In genomic region chr12:96864335-96864734, GRCh38 we compare ENCODE assay signal across 38 cellular contexts.
"Had no signal": no experiment of that assay in that cellular context is flagged by ENCODE, and none has a peak within 500 bp of the region (broad histone marks: within the 10 kb centered on the region; RNA-seq: fewer than 3 reads in every experiment).

No MANE protein-coding gene starts in this region.

- H3K4me3 ChIP-seq: MG63, Peyer's patch, SJSA1 had no signal

- H3K9me3 Mint-ChIP-seq: activated CD4-positive, alpha-beta memory T cell treated with anti-CD3 and anti-CD28 coated beads, Interleukin-2, amount 10 ng/mL, durations not matched to agents 7 days and 5 days; activated naive CD8-positive, alpha-beta T cell treated with anti-CD3 and anti-CD28 coated beads for 36 hours; WTC11 had no signal

- H3K4me1 Mint-ChIP-seq: activated CD4-positive, alpha-beta memory T cell treated with anti-CD3 and anti-CD28 coated beads, Interleukin-2, amount 10 ng/mL, durations not matched to agents 7 days and 5 days; activated CD4-positive, alpha-beta T cell treated with anti-CD3 and anti-CD28 coated beads for 36 hours; activated CD8-positive, alpha-beta memory T cell treated with anti-CD3 and anti-CD28 coated beads, Interleukin-2, amount 10 ng/mL, durations not matched to agents 7 days and 5 days; activated naive CD8-positive, alpha-beta T cell treated with anti-CD3 and anti-CD28 coated beads for 36 hours had no signal

- H3K36me3 Mint-ChIP-seq: activated CD8-positive, alpha-beta memory T cell treated with anti-CD3 and anti-CD28 coated beads, Interleukin-2, amount 10 ng/mL, durations not matched to agents 7 days and 5 days; activated naive CD8-positive, alpha-beta T cell treated with anti-CD3 and anti-CD28 coated beads for 36 hours; WTC11 had no signal

- H3K4me3 Mint-ChIP-seq: activated CD4-positive, alpha-beta memory T cell treated with anti-CD3 and anti-CD28 coated beads, Interleukin-2, amount 10 ng/mL, durations not matched to agents 7 days and 5 days; activated CD4-positive, alpha-beta T cell treated with anti-CD3 and anti-CD28 coated beads for 36 hours; activated CD8-positive, alpha-beta memory T cell treated with anti-CD3 and anti-CD28 coated beads, Interleukin-2, amount 10 ng/mL, durations not matched to agents 7 days and 5 days; activated naive CD8-positive, alpha-beta T cell treated with anti-CD3 and anti-CD28 coated beads for 36 hours; WTC11 had no signal

- H3K27me3 ChIP-seq: brain microvascular endothelial cell, MG63, Peyer's patch, SJSA1 had no signal

- H3K27ac Mint-ChIP-seq: activated CD4-positive, alpha-beta memory T cell treated with anti-CD3 and anti-CD28 coated beads, Interleukin-2, amount 10 ng/mL, durations not matched to agents 7 days and 5 days; activated CD4-positive, alpha-beta T cell treated with anti-CD3 and anti-CD28 coated beads for 36 hours; activated CD8-positive, alpha-beta memory T cell treated with anti-CD3 and anti-CD28 coated beads, Interleukin-2, amount 10 ng/mL, durations not matched to agents 7 days and 5 days; activated naive CD8-positive, alpha-beta T cell treated with anti-CD3 and anti-CD28 coated beads for 36 hours; WTC11 had no signal

- H3K27ac ChIP-seq: brain microvascular endothelial cell, Peyer's patch, SJSA1 had no signal

- ATAC-seq: activated CD4-positive, alpha-beta T cell treated with anti-CD3 and anti-CD28 coated beads for 36 hours; activated CD4-positive, CD25-positive, alpha-beta regulatory T cell treated with anti-CD3 and anti-CD28 coated beads, Interleukin-2, amount 50 U/mL, for 24 hours; activated CD8-positive, alpha-beta memory T cell treated with anti-CD3 and anti-CD28 coated beads, Interleukin-2, amount 10 ng/mL, durations not matched to agents 7 days and 5 days; PC-3; WTC11 had no signal

- DNase-seq: activated CD4-positive, alpha-beta memory T cell treated with anti-CD3 and anti-CD28 coated beads, Interleukin-2, amount 10 ng/mL, durations not matched to agents 7 days and 5 days; activated CD4-positive, alpha-beta T cell treated with anti-CD3 and anti-CD28 coated beads for 36 hours; activated CD8-positive, alpha-beta memory T cell treated with anti-CD3 and anti-CD28 coated beads for 24 hours; activated CD8-positive, alpha-beta memory T cell treated with anti-CD3 and anti-CD28 coated beads, Interleukin-2, amount 10 ng/mL, durations not matched to agents 7 days and 5 days; activated CD8-positive, alpha-beta memory T cell treated with anti-CD3 and anti-CD28 coated beads, Interleukin-2, amount 50 U/mL, for 48 hours; activated effector memory CD4-positive, alpha-beta T cell treated with Interleukin-2 at 50 U/mL for 16 hours; activated naive CD4-positive, alpha-beta T cell; activated naive CD4-positive, alpha-beta T cell treated with anti-CD3 and anti-CD28 coated beads, Interleukin-2, amount 50 U/mL, for 16 hours; activated naive CD8-positive, alpha-beta T cell treated with anti-CD3 and anti-CD28 coated beads for 36 hours; activated T-cell treated with anti-CD3 and anti-CD28 coated beads, Interleukin-2, amount 50 U/mL, for 48 hours; amniotic stem cell; aorta; brain microvascular endothelial cell; central memory CD4-positive, alpha-beta T cell; Kasumi-1; MG63; NCI-H1048; NCI-H1105 treated with DMSO at 0.1 percent for 48 hours; NCI-H1436; NCI-H1694; NCI-H1930; NCI-H2081 treated with DMSO at 0.1 percent for 48 hours; NCI-H226; NCI-H446 treated with DMSO at 0.1 percent for 48 hours; NCI-H524; NCI-H69; NCI-H82; NK-92 treated with Interleukin-12 subunit alpha and Interleukin-12 subunit beta, amount 100 ng/mL, for 24 hours; PC-3; Peyer's patch; RPMI8226; SHP77 treated with DMSO at 0.1 percent for 48 hours; SW 1271; T-helper 1 cell; T1000 had no signal

- H3K9me3 ChIP-seq: MG63, Peyer's patch, SJSA1 had no signal

- H3K36me3 ChIP-seq: brain microvascular endothelial cell, MG63, Peyer's patch, SJSA1 had no signal

- H3K4me1 ChIP-seq: Peyer's patch had no signal
